Comparison of ENCODE assay signal across 13 cellular contexts in the genomic region with DNA sequence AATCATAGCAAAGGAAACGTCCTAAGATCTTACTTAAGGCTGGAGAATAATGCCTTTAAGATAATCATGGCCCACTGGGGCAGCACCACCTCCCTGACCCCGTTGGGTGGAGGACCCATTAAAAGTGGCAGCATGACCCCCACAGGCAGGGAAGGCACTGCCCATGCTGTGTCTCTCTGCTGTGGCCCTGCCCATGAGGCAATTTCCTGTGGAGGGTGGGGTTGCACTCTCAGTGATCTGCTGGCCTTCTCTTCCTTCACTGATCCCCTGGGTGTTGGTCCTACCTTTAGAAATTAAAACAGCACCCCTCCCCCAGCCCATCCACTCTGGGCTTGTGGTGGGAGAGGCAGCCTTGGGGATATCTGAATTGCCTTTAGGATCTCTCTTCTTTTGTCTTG. TPM values are rescaled to one million over a fixed set of nuclear protein-coding genes. Genes with fewer than 3 reads are reported as not detected.
DNase-seq lines count a peak whose midpoint lies in the region; ATAC-seq and TF ChIP-seq lines count a peak whose summit lies in the region.
"Had no signal": no experiment of that assay in that cellular context is flagged by ENCODE, and none has a peak within 500 bp of the region (broad histone marks: within the 10 kb centered on the region; RNA-seq: fewer than 3 reads in every experiment).

No MANE protein-coding gene starts in this region.

- H3K27me3 ChIP-seq in right atrium auricular region, result no peaks in the 10 kb centered on the region

- no peaks in the 10 kb centered on the region for H3K27me3 Mint-ChIP-seq in activated naive CD8-positive, alpha-beta T cell treated with anti-CD3 and anti-CD28 coated beads, Interleukin-2, amount 50 U/mL, for 24 hours
- no peaks in the 10 kb centered on the region for H3K27me3 Mint-ChIP-seq in memory B cell
- H3K27me3 Mint-ChIP-seq: activated naive CD4-positive, alpha-beta T cell treated with anti-CD3 and anti-CD28 coated beads, Interleukin-2, amount 50 U/mL, for 24 hours had no signal

- H3K36me3 Mint-ChIP-seq in activated naive CD8-positive, alpha-beta T cell treated with anti-CD3 and anti-CD28 coated beads, Interleukin-2, amount 50 U/mL, for 24 hours (ENCODE audit: low read depth), result peaks cover 75% of the 10 kb centered on the region
- peaks cover 13% of the 10 kb centered on the region for H3K36me3 Mint-ChIP-seq in memory B cell

- H3K9me3 ChIP-seq in right atrium auricular region, result no peaks in the 10 kb centered on the region

- H3K27ac Mint-ChIP-seq in activated naive CD8-positive, alpha-beta T cell treated with anti-CD3 and anti-CD28 coated beads, Interleukin-2, amount 50 U/mL, for 24 hours, result peak overlapping the region; percentile 93
- H3K27ac Mint-ChIP-seq in memory B cell, result peak overlapping the region; percentile 29

- peaks cover 72% of the 10 kb centered on the region for H3K4me1 Mint-ChIP-seq in activated naive CD8-positive, alpha-beta T cell treated with anti-CD3 and anti-CD28 coated beads, Interleukin-2, amount 50 U/mL, for 24 hours
- H3K4me1 Mint-ChIP-seq in memory B cell, result peaks cover 9% of the 10 kb centered on the region

- no peaks in the 10 kb centered on the region for H3K36me3 ChIP-seq in right atrium auricular region

- H3K4me3 Mint-ChIP-seq in activated naive CD8-positive, alpha-beta T cell treated with anti-CD3 and anti-CD28 coated beads, Interleukin-2, amount 50 U/mL, for 24 hours, result peak overlapping the region; percentile 9
- no peak overlapping the region for H3K4me3 Mint-ChIP-seq in memory B cell
- H3K4me3 Mint-ChIP-seq: activated naive CD4-positive, alpha-beta T cell treated with anti-CD3 and anti-CD28 coated beads, Interleukin-2, amount 50 U/mL, for 24 hours had no signal

- DNase-seq in Right ventricle myocardium inferior (ENCODE audit: missing footprints) (no peak), right atrium auricular region (ENCODE audit: low spot score) (no peak), memory B cell (ENCODE audit: low spot score in 2 of 2) (no peak), mesenteric fat pad (ENCODE audit: low spot score) (no peak), putamen (ENCODE audit: low spot score) (no peak), islet precursor cell (no peak)
- DNase-seq in activated naive CD8-positive, alpha-beta T cell treated with anti-CD3 and anti-CD28 coated beads, Interleukin-2, amount 50 U/mL, for 24 hours, result no peak
- no peak for DNase-seq in stimulated activated CD4-positive, alpha-beta T cell treated with anti-CD3 and anti-CD28 coated beads, Interleukin-1b, Interleukin-23, amount 100 ng/mL, for 48 hours
- DNase-seq: activated CD4-positive, CD25-positive, alpha-beta regulatory T cell treated with anti-CD3 and anti-CD28 coated beads, Interleukin-2, amount 50 U/mL, for 72 hours; effector CD8-positive, alpha-beta T cell; naive B cell; NCI-H2171 had no signal

- no peak for TF ChIP-seq CTCF in right atrium auricular region (IDR thresholded peaks at IDR 0.05)

- intact Hi-C loops in Right ventricle myocardium inferior (cut with DNase I), result no loop called here

- peak; percentile 65 for ATAC-seq in Right ventricle myocardium inferior
- ATAC-seq in activated naive CD8-positive, alpha-beta T cell treated with anti-CD3 and anti-CD28 coated beads, Interleukin-2, amount 50 U/mL, for 24 hours, result peak; percentile 40
- peak; percentile 26 for ATAC-seq in memory B cell (ENCODE audit: low read depth)

- peaks cover 4% of the 10 kb centered on the region for H3K9me3 Mint-ChIP-seq in activated naive CD8-positive, alpha-beta T cell treated with anti-CD3 and anti-CD28 coated beads, Interleukin-2, amount 50 U/mL, for 24 hours
- H3K9me3 Mint-ChIP-seq in memory B cell, result peaks cover 4% of the 10 kb centered on the region
- H3K9me3 Mint-ChIP-seq: activated naive CD4-positive, alpha-beta T cell treated with anti-CD3 and anti-CD28 coated beads, Interleukin-2, amount 50 U/mL, for 24 hours had no signal

- H3K4me3 ChIP-seq in right atrium auricular region, result no peak overlapping the region

- no peak overlapping the region for H3K27ac ChIP-seq in right atrium auricular region

- H3K4me1 ChIP-seq in right atrium auricular region, result no peaks in the 10 kb centered on the region

RNA-seq across cellular contexts. Expression of a gene that starts 17.3 kb away (rescaled TPM):
- total RNA-seq in Right ventricle myocardium inferior, result 1.2 TPM
- total RNA-seq in right atrium auricular region, result under 1 TPM; 0.28 to 0.59 TPM
- 1.7 TPM for total RNA-seq in mesenteric fat pad

RNA-seq across cellular contexts. Expression of a gene that starts 37.0 kb away (rescaled TPM):
- total RNA-seq in Right ventricle myocardium inferior (not detected), right atrium auricular region (not detected), mesenteric fat pad (not detected)

RNA-seq across cellular contexts. Expression of a gene that starts 47.9 kb away (rescaled TPM):
- not detected for total RNA-seq in Right ventricle myocardium inferior
- not detected for total RNA-seq in right atrium auricular region
- total RNA-seq in mesenteric fat pad, result not detected
